In genomic region chr3:13039286-13039896, GRCh38 we compare ENCODE assay signal across 23 cellular contexts. TPM values are rescaled to one million over a fixed set of nuclear protein-coding genes. Genes with fewer than 3 reads are reported as not detected.
DNase-seq lines count a peak whose midpoint lies in the region; ATAC-seq and TF ChIP-seq lines count a peak whose summit lies in the region.
"Had no signal": no experiment of that assay in that cellular context is flagged by ENCODE, and none has a peak within 500 bp of the region (broad histone marks: within the 10 kb centered on the region; RNA-seq: fewer than 3 reads in every experiment).

No MANE protein-coding gene starts in this region.

- no peak overlapping the region for H4K91ac ChIP-seq in IMR-90 (ENCODE audit: insufficient read depth, low read depth, low read length)

- 68% methylated on average over 3 of the region's 9 CpGs; no CpG with 5 or more reads in 1 of the 2 experiments for WGBS in IMR-90 (ENCODE audit: extremely low coverage in 2 of 2, insufficient read length in 1 of 2), 2 experiments

- CTCF ChIA-PET in IMR-90 (lab: Yijun Ruan, JAX): no interaction called here
- CTCF ChIA-PET in Calu3 (lab: Charles Lee): no interaction called here

- no peak for TF ChIP-seq RAD21 in IMR-90 (IDR thresholded peaks at IDR 0.05; ENCODE audit: low read length)

- H3K4me1 Mint-ChIP-seq in brain: peaks cover 81% of the 10 kb centered on the region
- peaks cover 60% of the 10 kb centered on the region for H3K4me1 Mint-ChIP-seq in neural progenitor cell
- H3K4me1 Mint-ChIP-seq in Calu3 (ENCODE audit: low read depth, unreplicated experiment): peaks cover 25% of the 10 kb centered on the region

- TF ChIP-seq POLR2A in IMR-90 (IDR thresholded peaks at IDR 0.05; ENCODE audit: low read depth, low read length): no peak

- H3K9ac ChIP-seq in BLaER1: no peak overlapping the region
- no peak overlapping the region for H3K9ac ChIP-seq in IMR-90 (ENCODE audit: low read depth, low read length)
- H3K9ac ChIP-seq in neural progenitor cell: no peak overlapping the region

- H2BK120ac ChIP-seq in IMR-90 (ENCODE audit: low read depth, low read length): no peak overlapping the region

- no peak overlapping the region for H3K14ac ChIP-seq in IMR-90 (replicated peaks; ENCODE audit: low read depth, low read length)

- in situ Hi-C loops in IMR-90 (cut with MboI; ENCODE audit: low sequenced_read_pairs): no loop called here

- no peak for ATAC-seq in IMR-90 (ENCODE audit: low read depth)
- ATAC-seq in GM21825 (IDR thresholded peaks at IDR 0.05; ENCODE audit: unreplicated experiment): no peak
- no peak for ATAC-seq in GM21528 (IDR thresholded peaks at IDR 0.05; ENCODE audit: low FRiP score, unreplicated experiment)

- no peak overlapping the region for H2BK15ac ChIP-seq in IMR-90 (ENCODE audit: low read depth, low read length)

- dilution Hi-C loops in IMR-90 (cut with HindIII; ENCODE audit: low sequenced_read_pairs, unreplicated experiment): no loop called here

- H3K36me3 ChIP-seq in BLaER1 (peaks cover 55% of the 10 kb centered on the region), IMR-90 (ENCODE audit: control insufficient read depth, insufficient read depth, low read length) (no peaks in the 10 kb centered on the region), neural progenitor cell (no peaks in the 10 kb centered on the region)
- H3K36me3 ChIP-seq: cardiac muscle cell, pancreas, thyroid gland had no signal

- peaks cover 74% of the 10 kb centered on the region for H3K4me1 ChIP-seq in BLaER1
- H3K4me1 ChIP-seq in IMR-90 (ENCODE audit: control insufficient read depth, insufficient read depth, low read length): no peaks in the 10 kb centered on the region
- H3K4me1 ChIP-seq in neural progenitor cell: peaks cover 61% of the 10 kb centered on the region
- H3K4me1 ChIP-seq: pancreas, thyroid gland had no signal

- no peak overlapping the region for H2BK20ac ChIP-seq in IMR-90 (ENCODE audit: low read depth, low read length)

- no peak overlapping the region for H4K8ac ChIP-seq in IMR-90 (ENCODE audit: low read depth in 2 of 2, low read length in 2 of 2)

- no peak overlapping the region for H4K5ac ChIP-seq in IMR-90 (ENCODE audit: low read depth, low read length)

- no peaks in the 10 kb centered on the region for H3K79me2 ChIP-seq in neural progenitor cell (ENCODE audit: low read depth)

- H2BK5ac ChIP-seq in IMR-90 (ENCODE audit: low read depth, low read length, poor library complexity, severe bottlenecking): no peak overlapping the region

- H3K4me2 ChIP-seq in BLaER1 (peak overlapping the region; percentile 96), IMR-90 (ENCODE audit: low read depth, low read length) (no peak overlapping the region; the same call in 1 of the 2 replicates), neural progenitor cell (peak overlapping the region; percentile 50)

- POLR2A ChIA-PET in IMR-90 (lab: Charles Lee; ENCODE audit: unreplicated experiment): no interaction called here

- intact Hi-C loops in IMR-90 (cut with micrococcal nuclease): no loop called here
- intact Hi-C loops in Calu3 (cut with micrococcal nuclease; ENCODE audit: unreplicated experiment): no loop called here

- no peak overlapping the region for H3K4ac ChIP-seq in IMR-90 (ENCODE audit: low read depth, low read length)

- no peak overlapping the region for H3K56ac ChIP-seq in IMR-90 (ENCODE audit: extremely low read depth, insufficient read depth, low read length)

- H4K20me1 ChIP-seq in BLaER1 (peaks cover 72% of the 10 kb centered on the region; the same call in 1 of the 2 replicates), IMR-90 (ENCODE audit: insufficient read depth, low read length) (no peaks in the 10 kb centered on the region), neural progenitor cell (ENCODE audit: low read depth) (peaks cover 15% of the 10 kb centered on the region)

- H3K18ac ChIP-seq in IMR-90 (ENCODE audit: low read depth, low read length): no peak overlapping the region

- no peaks in the 10 kb centered on the region for H3K9me3 ChIP-seq in BLaER1
- no peaks in the 10 kb centered on the region for H3K9me3 ChIP-seq in IMR-90 (ENCODE audit: control insufficient read depth, insufficient read depth, low read length)
- H3K9me3 ChIP-seq in neural progenitor cell (ENCODE audit: low read depth): no peaks in the 10 kb centered on the region
- H3K9me3 ChIP-seq: pancreas, thyroid gland had no signal

- peaks cover 0 to 3% (median 0%) of the 10 kb centered on the region in 5 experiments for H3K9me3 Mint-ChIP-seq in brain
- no peaks in the 10 kb centered on the region for H3K9me3 Mint-ChIP-seq in neural progenitor cell
- no peaks in the 10 kb centered on the region for H3K9me3 Mint-ChIP-seq in Calu3 (ENCODE audit: low read depth, unreplicated experiment)
- H3K9me3 Mint-ChIP-seq: CD4-positive, alpha-beta T cell; stimulated activated naive B cell treated with anti-CD40 and anti-IgM and Interleukin-4, amounts not matched to agents 10 μg/mL and 1 μg/mL and 100 μg/mL, for 72 hours had no signal

- no peaks in the 10 kb centered on the region for H3K79me1 ChIP-seq in IMR-90 (ENCODE audit: low read depth in 1 of 2, low read length in 2 of 2)

- H2AFZ ChIP-seq in IMR-90 (replicated peaks; ENCODE audit: low read length, poor library complexity) (peak overlapping the region; percentile 35), neural progenitor cell (replicated peaks) (no peak overlapping the region)

- H3K4me3 Mint-ChIP-seq in brain: peak overlapping the region; percentile 69 to 79 (median 77)
- no peak overlapping the region for H3K4me3 Mint-ChIP-seq in neural progenitor cell
- no peak overlapping the region for H3K4me3 Mint-ChIP-seq in Calu3 (ENCODE audit: low read depth, unreplicated experiment)
- H3K4me3 Mint-ChIP-seq: CD4-positive, alpha-beta T cell had no signal

- TF ChIP-seq CTCF in IMR-90 (conservative IDR thresholded peaks at IDR 0.05; ENCODE audit: low read depth, low read length) (no peak), brain (conservative IDR thresholded peaks at IDR 0.05) (no peak), neural progenitor cell (IDR thresholded peaks at IDR 0.05) (no peak), Calu3 (IDR thresholded peaks at IDR 0.05; ENCODE audit: unreplicated experiment) (no peak)

- H3K27me3 Mint-ChIP-seq in brain (no peaks in the 10 kb centered on the region), neural progenitor cell (ENCODE audit: insufficient read depth, low read depth) (peaks cover 2% of the 10 kb centered on the region), Calu3 (ENCODE audit: unreplicated experiment) (peaks cover 81% of the 10 kb centered on the region)
- H3K27me3 Mint-ChIP-seq: CD4-positive, alpha-beta T cell; stimulated activated naive B cell treated with anti-CD40 and anti-IgM and Interleukin-4, amounts not matched to agents 10 μg/mL and 1 μg/mL and 100 μg/mL, for 72 hours had no signal

- H3K27ac ChIP-seq in BLaER1 (no peak overlapping the region), IMR-90 (ENCODE audit: insufficient read depth, low read length) (no peak overlapping the region), neural progenitor cell (no peak overlapping the region)
- H3K27ac ChIP-seq: cardiac muscle cell, pancreas, SK-N-MC, thyroid gland had no signal

- H2AK5ac ChIP-seq in IMR-90 (ENCODE audit: low read depth, low read length): no peak overlapping the region

- no peak overlapping the region for H3K23ac ChIP-seq in IMR-90 (ENCODE audit: low read depth, low read length)

- H3K4me3 ChIP-seq in BLaER1: no peak overlapping the region
- no peak overlapping the region for H3K4me3 ChIP-seq in IMR-90 (ENCODE audit: insufficient read depth, low read depth, low read length)
- no peak overlapping the region for H3K4me3 ChIP-seq in neural progenitor cell
- H3K4me3 ChIP-seq: cardiac muscle cell, lung, pancreas, SK-N-MC, thyroid gland had no signal

- H3K36me3 Mint-ChIP-seq in brain (peaks cover 18% of the 10 kb centered on the region), neural progenitor cell (no peaks in the 10 kb centered on the region), Calu3 (ENCODE audit: insufficient read depth, unreplicated experiment) (no peaks in the 10 kb centered on the region)

- H3K27me3 ChIP-seq in BLaER1 (no peaks in the 10 kb centered on the region), IMR-90 (ENCODE audit: control insufficient read depth, insufficient read depth, low read length) (peaks cover 66% of the 10 kb centered on the region), neural progenitor cell (no peaks in the 10 kb centered on the region)
- H3K27me3 ChIP-seq: cardiac muscle cell, dorsolateral prefrontal cortex, pancreas, thyroid gland had no signal

- H3F3A ChIP-seq in neural progenitor cell (ENCODE audit: low read depth): peaks cover 49% of the 10 kb centered on the region

- no TSS peak for BruUV-seq in IMR-90 (replicated peaks; lab: Mats Ljungman, UMichigan)
- BruUV-seq in Calu3 (replicated peaks; lab: Mats Ljungman, UMichigan): no TSS peak

- no peak overlapping the region for H2AK9ac ChIP-seq in IMR-90 (replicated peaks; ENCODE audit: low read depth, low read length, poor library complexity)

- H3K27ac Mint-ChIP-seq in brain (peak overlapping the region; percentile 48 to 97 (median 93)), neural progenitor cell (no peak overlapping the region), Calu3 (ENCODE audit: unreplicated experiment) (no peak overlapping the region)
- H3K27ac Mint-ChIP-seq: CD4-positive, alpha-beta T cell had no signal

- DNase-seq in IMR-90 (no peak), neural progenitor cell (ENCODE audit: low spot score) (no peak), nucleus accumbens (lab: John Stamatoyannopoulos, UW) (no peak), Calu3 (no peak)
- DNase-seq: activated CD4-positive, alpha-beta T cell treated with anti-CD3 and anti-CD28 coated beads, Interleukin-2, amount 50 U/mL, for 4 hours; activated gamma-delta T cell; CD4-positive, alpha-beta T cell; DMS79; dorsolateral prefrontal cortex; foreskin melanocyte; Karpas-422; NCI-H226; stimulated activated naive B cell treated with anti-CD40 and anti-IgM and Interleukin-4, amounts not matched to agents 10 μg/mL and 1 μg/mL and 100 μg/mL, for 72 hours; T-helper 2 cell; thyroid gland had no signal

- H3K9me1 ChIP-seq in IMR-90 (ENCODE audit: insufficient read depth, low read length): no peaks in the 10 kb centered on the region

TF ChIP-seq in IMR-90, 13 proteins besides CTCF, POLR2A, EP300 and RAD21 (continues in another document):
- no peak for TF ChIP-seq MAZ (IDR thresholded peaks at IDR 0.05; ENCODE audit: borderline replicate concordance, low read depth, low read length)
- TF ChIP-seq CHD1 (IDR thresholded peaks at IDR 0.05; ENCODE audit: low read depth, low read length): no peak
- no peak for TF ChIP-seq RFX5 (IDR thresholded peaks at IDR 0.05; ENCODE audit: low read depth, low read length)

RNA-seq across cellular contexts. Expression of gene IQSEC1, which starts 33.8 kb away (rescaled TPM):
- total RNA-seq in IMR-90 (2012; rRNA removed) (5.9 and 6.4 TPM in 2 replicates), neural progenitor cell (ENCODE audit: low replicate concordance) (8.9 and 19.7 TPM in 2 replicates), Calu3 (2022) (13.3 and 13.6 TPM in 2 replicates)
- polyA plus RNA-seq in IMR-90 (2012; rRNA removed) (11.6 and 11.9 TPM in 2 replicates), brain (ENCODE audit: insufficient read depth, low read depth, low replicate concordance) (34.7 TPM)
- 7.4 and 10.4 TPM in 2 replicates for polyA plus RNA-seq in IMR-90 (2012; cell fraction: cytosol; rRNA removed)
- 32.9 and 36.9 TPM in 2 replicates for polyA plus RNA-seq in IMR-90 (2012; cell fraction: nucleus; rRNA removed; ENCODE audit: low replicate concordance)

Comparison
In these comparisons a context has a peak if more than half of its experiments do, and no peak if none do; other contexts are left out.
1. H3K27ac Mint-ChIP-seq: peak in brain (5 of 5); none in neural progenitor cell (single experiment) and Calu3 (single experiment).
2. H3K4me3 Mint-ChIP-seq: peak in brain (5 of 5); none in neural progenitor cell (single experiment) and Calu3 (single experiment).